Comparison of ENCODE assay signal across 10 cellular contexts in genomic region chr9:115207003-115207837, GRCh38.
DNase-seq lines count a peak whose midpoint lies in the region; ATAC-seq and TF ChIP-seq lines count a peak whose summit lies in the region.
"Had no signal": no experiment of that assay in that cellular context is flagged by ENCODE, and none has a peak within 500 bp of the region (broad histone marks: within the 10 kb centered on the region; RNA-seq: fewer than 3 reads in every experiment).

No MANE protein-coding gene starts in this region.

- ATAC-seq in GM18870 (IDR thresholded peaks at IDR 0.05; ENCODE audit: unreplicated experiment) (peak; percentile 33), GM21723 (IDR thresholded peaks at IDR 0.05; ENCODE audit: unreplicated experiment) (peak; percentile 47), HG03521 (IDR thresholded peaks at IDR 0.05; ENCODE audit: unreplicated experiment) (peak; percentile 35)
- ATAC-seq: HepG2 had no signal

- peak; percentile 24 for DNase-seq in iPS-NIHi7 (ENCODE audit: extremely low spot score)
- no peak for DNase-seq in DMS53 treated with DMSO at 0.1 percent for 48 hours (lab: John Stamatoyannopoulos, UW; ENCODE audit: unreplicated experiment)
- DNase-seq in MV-4-11 (lab: John Stamatoyannopoulos, UW): no peak
- no peak for DNase-seq in stomach
- DNase-seq in erythroblast (lab: John Stamatoyannopoulos, UW): no peak

- H3K4me3 ChIP-seq in stomach: no peak overlapping the region

- no peaks in the 10 kb centered on the region for H3K27me3 ChIP-seq in stomach

- intact Hi-C loops in stomach (cut with DNase I; ENCODE audit: low total_unique reads): no loop called here

- peaks cover 0 to 10% (median 4%) of the 10 kb centered on the region in 4 donors for H3K4me1 ChIP-seq in stomach

- no peak for TF ChIP-seq CTCF in stomach (IDR thresholded peaks at IDR 0.05)

- no peak for TF ChIP-seq EP300 in stomach (IDR thresholded peaks at IDR 0.05)

- H3K36me3 ChIP-seq in stomach: no peaks in the 10 kb centered on the region

- no peak overlapping the region for H3K27ac ChIP-seq in stomach
- H3K27ac ChIP-seq: RWPE1 had no signal

- TF ChIP-seq POLR2A in stomach (IDR thresholded peaks at IDR 0.05) (no peak), erythroblast (IDR thresholded peaks at IDR 0.05; ENCODE audit: low read length) (no peak)

- 66 to 78% (median 72%) methylated on average over 3 of the region's 3 CpGs for WGBS in stomach, 5 donors

- no peaks in the 10 kb centered on the region for H3K9me3 ChIP-seq in stomach
